ENCODE assay signal across 6 cellular contexts in genomic region chrX:5425119-5425518, GRCh38.
"Had no signal": no experiment of that assay in that cellular context is flagged by ENCODE, and none has a peak within 500 bp of the region (broad histone marks: within the 10 kb centered on the region; RNA-seq: fewer than 3 reads in every experiment).

No MANE protein-coding gene starts in this region.

- FAIRE-seq: HepG2, HTR-8/SVneo, K562 had no signal

- H3K4me1 Mint-ChIP-seq: IgD-negative memory B cell had no signal

- DNase-seq: IMR-90 had no signal

- H3K4me3 ChIP-seq: K562 had no signal

- H3K27ac ChIP-seq: HL-60 had no signal

- H3K36me3 Mint-ChIP-seq: IgD-negative memory B cell had no signal

- ATAC-seq: HepG2, K562 had no signal

- H3K27me3 Mint-ChIP-seq: IgD-negative memory B cell had no signal

- H3K4me3 Mint-ChIP-seq: IgD-negative memory B cell had no signal
